Comparison of ENCODE assay signal across 16 cellular contexts in the genomic region with DNA sequence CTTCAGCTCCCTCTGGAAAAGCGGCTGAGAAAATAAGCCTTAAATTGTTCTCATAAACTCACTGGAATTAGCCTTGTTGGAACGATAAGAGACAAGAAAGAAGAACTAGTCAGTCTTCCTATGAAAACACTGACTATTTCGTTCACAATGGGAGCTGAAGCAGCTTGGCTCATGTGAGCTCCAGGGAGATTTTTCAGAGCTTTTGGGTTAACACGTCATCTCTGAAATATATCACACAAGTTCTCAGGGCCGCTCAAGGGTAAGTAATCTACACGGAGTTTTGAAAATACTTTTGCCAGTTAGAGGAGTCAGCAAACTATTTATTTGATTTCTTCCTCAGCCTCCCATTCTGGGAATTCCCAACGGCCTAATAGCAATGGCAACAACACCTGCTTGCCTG.
"Had no signal": no experiment of that assay in that cellular context is flagged by ENCODE, and none has a peak within 500 bp of the region (broad histone marks: within the 10 kb centered on the region; RNA-seq: fewer than 3 reads in every experiment).

No MANE protein-coding gene starts in this region.

- H3K4me2 ChIP-seq: hepatocyte had no signal

- DNase-seq: activated CD4-positive, alpha-beta memory T cell treated with anti-CD3 and anti-CD28 coated beads, Interleukin-2, amount 10 ng/mL, durations not matched to agents 7 days and 5 days; activated CD4-positive, alpha-beta T cell treated with anti-CD3 and anti-CD28 coated beads for 4 hours; activated gamma-delta T cell; activated T-cell treated with anti-CD3 and anti-CD28 coated beads, Interleukin-2, amount 50 U/mL, for 72 hours; anterior cingulate cortex; erythroblast; mucosa of descending colon; naive thymus-derived CD4-positive, alpha-beta T cell; T-helper 1 cell; T1000; thyroid gland; WERI-Rb-1 had no signal

- H3K27ac ChIP-seq: hepatocyte, neutrophil, thyroid gland, WERI-Rb-1 had no signal

- H3K27me3 ChIP-seq: hepatocyte, neutrophil, thyroid gland had no signal

- H3K9me3 ChIP-seq: mucosa of descending colon, neutrophil, thyroid gland had no signal

- H2AFZ ChIP-seq: hepatocyte had no signal

- H3K4me1 ChIP-seq: thyroid gland had no signal

- ATAC-seq: activated T-cell treated with anti-CD3 and anti-CD28 coated beads, Interleukin-2, amount 50 U/mL, for 72 hours; left lobe of liver; mucosa of descending colon; naive thymus-derived CD4-positive, alpha-beta T cell; stimulated activated effector memory CD8-positive, alpha-beta T cell treated with anti-CD3 and anti-CD28 coated beads, Interleukin-12 subunit alpha, Interleukin-12 subunit beta, amount 100 ng/mL, for 72 hours had no signal

- H3K4me3 ChIP-seq: hepatocyte, mucosa of descending colon, thyroid gland had no signal

- H3K36me3 ChIP-seq: neutrophil, thyroid gland, WERI-Rb-1 had no signal
